In the genomic region with DNA sequence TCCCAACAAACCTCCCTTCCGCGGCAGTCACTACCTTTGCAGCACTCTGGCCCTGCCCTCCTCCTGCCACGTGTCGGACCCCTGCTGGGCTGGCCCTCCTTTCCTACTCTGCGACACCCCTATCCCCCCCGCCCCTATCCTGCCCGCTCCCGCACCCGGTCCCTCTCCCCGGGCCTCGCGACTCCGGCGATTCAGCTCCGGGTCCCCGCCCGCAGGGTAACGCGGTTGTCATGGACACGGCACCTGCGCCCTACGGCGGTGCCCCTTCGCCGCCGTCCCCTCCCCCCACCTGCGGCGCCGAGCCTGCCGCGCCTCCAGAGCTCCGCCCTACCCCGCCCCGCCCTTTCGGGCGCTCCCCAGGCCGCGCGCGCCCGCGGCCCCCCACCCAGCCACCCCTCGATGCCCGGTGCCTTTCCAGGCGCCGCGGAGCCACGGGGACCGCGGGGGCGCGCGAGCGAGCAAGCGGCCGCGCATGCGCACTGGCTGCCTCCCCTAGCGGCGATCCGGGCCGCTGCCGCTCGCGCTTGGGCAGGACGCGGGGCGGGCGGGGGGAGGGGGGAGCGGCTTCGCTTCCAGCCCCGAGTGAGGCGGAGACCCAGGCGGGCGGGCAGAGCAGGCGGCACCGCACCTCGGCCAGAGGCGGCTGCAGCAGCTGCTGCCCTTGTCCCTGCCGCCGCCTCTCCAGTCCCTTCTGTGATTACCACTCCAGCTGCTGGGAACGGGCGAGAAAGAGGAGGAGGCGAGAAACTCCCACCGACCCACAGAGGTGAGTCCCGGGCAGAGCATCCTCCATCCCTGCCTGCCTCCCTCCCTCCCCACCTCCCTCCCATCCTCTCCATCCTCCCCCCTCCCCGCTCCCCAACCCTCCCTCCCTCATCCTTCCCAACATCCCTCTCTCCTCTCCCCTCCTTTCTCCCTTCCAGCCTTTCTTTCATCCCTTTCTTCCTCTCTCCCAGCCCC, we compare ENCODE assay signal across 9 cellular contexts. TPM values are rescaled to one million over a fixed set of nuclear protein-coding genes. Genes with fewer than 3 reads are reported as not detected.
DNase-seq lines count a peak whose midpoint lies in the region; ATAC-seq and TF ChIP-seq lines count a peak whose summit lies in the region.
"Had no signal": no experiment of that assay in that cellular context is flagged by ENCODE, and none has a peak within 500 bp of the region (broad histone marks: within the 10 kb centered on the region; RNA-seq: fewer than 3 reads in every experiment).

A gene (plus strand): TSS at position 610 of the 960 bp plus-strand sequence.

- no peaks in the 10 kb centered on the region for H3K36me3 ChIP-seq in PC-9 (ENCODE audit: low read depth)
- H3K36me3 ChIP-seq in mesenchymal stem cell (ENCODE audit: control insufficient read depth in 1 of 2, insufficient read depth in 2 of 2, low read depth in 1 of 2, low read length in 2 of 2): no peaks in the 10 kb centered on the region
- no peaks in the 10 kb centered on the region for H3K36me3 ChIP-seq in tibial artery

- no peak within 1 kb of the TSS for H3K4ac ChIP-seq in mesenchymal stem cell (ENCODE audit: low read depth in 1 of 2, low read length in 2 of 2)

- no peak within 1 kb of the TSS for H2BK15ac ChIP-seq in mesenchymal stem cell (ENCODE audit: low read depth, poor library complexity, severe bottlenecking)

- DNase-seq in activated CD8-positive, alpha-beta memory T cell treated with anti-CD3 and anti-CD28 coated beads for 24 hours: peak; percentile 59
- no peak for DNase-seq in activated CD8-positive, alpha-beta memory T cell treated with anti-CD3 and anti-CD28 coated beads, Interleukin-2, amount 50 U/mL, for 4 hours
- DNase-seq in HK-2 (ENCODE audit: unreplicated experiment) (peak; percentile 71), PC-9 (peak in 1 of 2 experiments; percentile 39), ecto neural progenitor cell (ENCODE audit: low spot score) (peak; percentile 96), mesenchymal stem cell (peak; percentile 32), tibial artery (no peak)

- H3K4me1 ChIP-seq in PC-9 (replicated peaks; ENCODE audit: insufficient read depth) (no peaks in the 10 kb centered on the region), mesenchymal stem cell (ENCODE audit: control insufficient read depth, insufficient read depth, low read depth, low read length) (peaks cover 8% of the 10 kb centered on the region), tibial artery (peaks cover 0 to 12% (median 8%) of the 10 kb centered on the region in 4 donors)

- no peak within 1 kb of the TSS for H3K27ac ChIP-seq in PC-9
- no peak within 1 kb of the TSS for H3K27ac ChIP-seq in mesenchymal stem cell (ENCODE audit: low read length, poor library complexity, severe bottlenecking)
- H3K27ac ChIP-seq in tibial artery: no peak within 1 kb of the TSS
- H3K27ac ChIP-seq: C4-2B had no signal

- H4K8ac ChIP-seq in mesenchymal stem cell (ENCODE audit: low read length): no peak within 1 kb of the TSS

- H2BK5ac ChIP-seq in mesenchymal stem cell (ENCODE audit: low read depth, low read length, poor library complexity, severe bottlenecking): no peak within 1 kb of the TSS

- intact Hi-C loops in PC-9 (cut with micrococcal nuclease; ENCODE audit: unreplicated experiment) (no loop called here), tibial artery (cut with DNase I; ENCODE audit: low total_unique reads) (no loop called here)

- H2AK5ac ChIP-seq in mesenchymal stem cell (ENCODE audit: low read length, severe bottlenecking): no peak within 1 kb of the TSS

- no TSS peak for BruUV-seq in PC-9 (replicated peaks; lab: Mats Ljungman, UMichigan)

- 2% methylated on average over 69 of the region's 87 CpGs for WGBS in mesenchymal stem cell

- no peak within 1 kb of the TSS for H2BK12ac ChIP-seq in mesenchymal stem cell (ENCODE audit: low read length in 2 of 2)

- CTCF ChIA-PET in PC-9 (lab: Charles Lee): no interaction called here

- POLR2A ChIA-PET in PC-9 (lab: Charles Lee; ENCODE audit: unreplicated experiment): no interaction called here

- no peak within 1 kb of the TSS for H3K14ac ChIP-seq in mesenchymal stem cell (ENCODE audit: low read length in 2 of 2)

- H3K4me2 ChIP-seq in PC-9 (peak within 1 kb of the TSS; percentile 49; the same call in 1 of the 2 replicates), mesenchymal stem cell (ENCODE audit: low read length, poor library complexity, severe bottlenecking) (peak within 1 kb of the TSS; percentile 79)

- no peak for TF ChIP-seq CTCF in PC-9 (conservative IDR thresholded peaks at IDR 0.05)
- TF ChIP-seq CTCF in tibial artery (IDR thresholded peaks at IDR 0.05): no peak

- no peak for ATAC-seq in HG03135 (IDR thresholded peaks at IDR 0.05; ENCODE audit: unreplicated experiment)

- H4K20me1 ChIP-seq in PC-9 (ENCODE audit: insufficient read depth): no peaks in the 10 kb centered on the region

- no peak within 1 kb of the TSS for H3K18ac ChIP-seq in mesenchymal stem cell (ENCODE audit: low read depth in 1 of 2, low read length in 2 of 2)

- no peaks in the 10 kb centered on the region for H3K9me2 ChIP-seq in PC-9 (ENCODE audit: insufficient read depth)

- no peak within 1 kb of the TSS for H4K91ac ChIP-seq in mesenchymal stem cell (ENCODE audit: low read length)

- no peaks in the 10 kb centered on the region for H3K79me1 ChIP-seq in mesenchymal stem cell (replicated peaks; ENCODE audit: low read length, poor library complexity, severe bottlenecking)

- H3K9ac ChIP-seq in mesenchymal stem cell (ENCODE audit: low read length): no peak within 1 kb of the TSS

- no peaks in the 10 kb centered on the region for H3K79me2 ChIP-seq in PC-9 (ENCODE audit: low read depth)

- H3K4me3 ChIP-seq in PC-9: peak within 1 kb of the TSS; percentile 33; the same call in 1 of the 2 replicates
- peak within 1 kb of the TSS in 1 of 2 experiments; percentile 60 for H3K4me3 ChIP-seq in mesenchymal stem cell (ENCODE audit: insufficient read depth in 1 of 2, low read depth in 1 of 2, low read length in 2 of 2)
- H3K4me3 ChIP-seq in tibial artery: peak within 1 kb of the TSS; percentile 37 to 49

- no peaks in the 10 kb centered on the region for H3F3A ChIP-seq in PC-9 (ENCODE audit: insufficient read depth, low read depth)

- 0 out of 2 replicates have a peak within 1 kb of the TSS, but pooled peaks have one; percentile 22 for H2AFZ ChIP-seq in PC-9
- no peak within 1 kb of the TSS for H2AFZ ChIP-seq in mesenchymal stem cell (ENCODE audit: low read depth, low read length)

- H3K9me3 ChIP-seq in PC-9 (ENCODE audit: insufficient read depth, low read depth) (no peaks in the 10 kb centered on the region), mesenchymal stem cell (ENCODE audit: control insufficient read depth, low read length) (no peaks in the 10 kb centered on the region), tibial artery (no peaks in the 10 kb centered on the region)

- H2BK120ac ChIP-seq in mesenchymal stem cell (ENCODE audit: low read depth, low read length): no peak within 1 kb of the TSS

- H3K23ac ChIP-seq in mesenchymal stem cell (ENCODE audit: low read length in 2 of 2): no peak within 1 kb of the TSS

- 0 out of 2 replicates have a peak, but pooled peaks cover 3% of the 10 kb centered on the region for H3K27me3 ChIP-seq in PC-9 (ENCODE audit: insufficient read depth, low read depth)
- H3K27me3 ChIP-seq in mesenchymal stem cell (ENCODE audit: control insufficient read depth in 1 of 2, insufficient read depth in 1 of 2, low read length in 2 of 2): peaks cover 5 to 16% of the 10 kb centered on the region in 2 experiments
- H3K27me3 ChIP-seq in tibial artery: peaks cover 0 to 28% of the 10 kb centered on the region in 2 donors

RNA-seq across cellular contexts. Expression of the gene that starts here (rescaled TPM):
- not detected in 2 replicates for total RNA-seq in PC-9 (2021)
- 0.01 TPM for polyA plus RNA-seq in mesenchymal stem cell (2013, experiment 1 of 2)
- polyA plus RNA-seq in mesenchymal stem cell (2013, experiment 2 of 2): 0.08 TPM

Comparison
In these comparisons a context has a peak if more than half of its experiments do, and no peak if none do; other contexts are left out.
1. DNase-seq: peak in activated CD8-positive, alpha-beta memory T cell treated with anti-CD3 and anti-CD28 coated beads for 24 hours (single experiment), HK-2 (single experiment), ecto neural progenitor cell (single experiment) and mesenchymal stem cell (single experiment); none in activated CD8-positive, alpha-beta memory T cell treated with anti-CD3 and anti-CD28 coated beads, Interleukin-2, amount 50 U/mL, for 4 hours (single experiment) and tibial artery (0 of 2).